ENCODE assay signal across 9 cellular contexts in the genomic region with DNA sequence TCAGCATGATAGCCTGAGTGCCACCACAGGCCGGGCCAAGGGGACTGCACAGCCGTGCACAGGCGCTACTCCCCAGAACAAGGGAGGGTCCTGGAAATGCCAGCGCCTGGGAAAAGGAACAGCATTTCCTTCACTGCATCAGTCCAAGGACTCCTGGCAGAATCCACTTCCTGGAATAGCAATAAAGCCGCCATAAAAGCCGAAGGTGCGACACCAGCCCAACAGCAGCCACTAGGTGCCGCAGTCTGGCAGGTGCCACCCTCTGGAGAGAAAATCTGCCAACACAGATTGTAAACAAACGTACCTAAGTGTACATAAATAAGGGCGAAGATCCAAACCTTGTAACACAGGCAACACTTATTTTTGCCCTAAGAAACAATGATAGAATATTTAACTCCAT. TPM values are rescaled to one million over a fixed set of nuclear protein-coding genes. Genes with fewer than 3 reads are reported as not detected.
DNase-seq lines count a peak whose midpoint lies in the region; ATAC-seq and TF ChIP-seq lines count a peak whose summit lies in the region.
"Had no signal": no experiment of that assay in that cellular context is flagged by ENCODE, and none has a peak within 500 bp of the region (broad histone marks: within the 10 kb centered on the region; RNA-seq: fewer than 3 reads in every experiment).

No MANE protein-coding gene starts in this region.

- peak overlapping the region; percentile 76 to 94 (median 80) for H3K27ac Mint-ChIP-seq in IgD-negative memory B cell
- H3K27ac Mint-ChIP-seq: activated naive CD8-positive, alpha-beta T cell treated with anti-CD3 and anti-CD28 coated beads, Interleukin-2, amount 50 U/mL, for 24 hours had no signal

- no peak overlapping the region for H2AFZ ChIP-seq in parathyroid adenoma

- H3K4me1 ChIP-seq in parathyroid adenoma = peaks cover 17% of the 10 kb centered on the region

- ATAC-seq in HG02884 (IDR thresholded peaks at IDR 0.05; ENCODE audit: unreplicated experiment) = no peak
- ATAC-seq in HG03139 (IDR thresholded peaks at IDR 0.05; ENCODE audit: unreplicated experiment) = no peak
- ATAC-seq in GM21723 (IDR thresholded peaks at IDR 0.05; ENCODE audit: unreplicated experiment) = no peak
- ATAC-seq: activated naive CD8-positive, alpha-beta T cell treated with anti-CD3 and anti-CD28 coated beads, Interleukin-2, amount 50 U/mL, for 24 hours had no signal

- H3K79me2 ChIP-seq in parathyroid adenoma = peaks cover 17% of the 10 kb centered on the region

- TF ChIP-seq CTCF in GM10248 (IDR thresholded peaks at IDR 0.05; ENCODE audit: control extremely low read depth, extremely low read depth, low read depth, missing control alignments) (peak; percentile 45), VCaP (conservative IDR thresholded peaks at IDR 0.05) (peak; percentile 98), parathyroid adenoma (IDR thresholded peaks at IDR 0.05) (peak; percentile 76)

- no peak overlapping the region for H3K4me3 ChIP-seq in parathyroid adenoma (ENCODE audit: low read depth, low read length)

- H3K4me1 Mint-ChIP-seq in IgD-negative memory B cell = peaks cover 73 to 91% (median 73%) of the 10 kb centered on the region in 3 donors

- H3K4me2 ChIP-seq in parathyroid adenoma (ENCODE audit: low read length) = no peak overlapping the region

- no peaks in the 10 kb centered on the region for H3K36me3 ChIP-seq in parathyroid adenoma (ENCODE audit: control insufficient read depth, insufficient read depth, low read length)

- CTCF ChIA-PET in GM10248 (lab: Yijun Ruan, JAX) = interaction anchor here (1.5 to 7.7 kb wide), 5 partner anchors 9 to 47 kb away, joined by 4 to 124 read pairs (median 17); no protein-coding TSS in a partner anchor

- no peaks in the 10 kb centered on the region for H3K9me3 ChIP-seq in parathyroid adenoma (ENCODE audit: control insufficient read depth, low read length)

- POLR2A ChIA-PET in GM10248 (lab: Yijun Ruan, JAX) = interaction anchor here (2.2 kb wide), 1 partner anchor 16 kb away, joined by 27 read pairs; no protein-coding TSS in a partner anchor

- no peaks in the 10 kb centered on the region for H3K27me3 Mint-ChIP-seq in IgD-negative memory B cell
- H3K27me3 Mint-ChIP-seq: activated naive CD8-positive, alpha-beta T cell treated with anti-CD3 and anti-CD28 coated beads, Interleukin-2, amount 50 U/mL, for 24 hours had no signal

- H3K36me3 Mint-ChIP-seq in IgD-negative memory B cell = peaks cover 10% of the 10 kb centered on the region

- peak overlapping the region; percentile 48 to 86 (median 76) for H3K4me3 Mint-ChIP-seq in IgD-negative memory B cell
- H3K4me3 Mint-ChIP-seq: activated naive CD8-positive, alpha-beta T cell treated with anti-CD3 and anti-CD28 coated beads, Interleukin-2, amount 50 U/mL, for 24 hours had no signal

- no peak for DNase-seq in GM10248 (ENCODE audit: extremely low spot score)
- DNase-seq: activated naive CD8-positive, alpha-beta T cell treated with anti-CD3 and anti-CD28 coated beads, Interleukin-2, amount 50 U/mL, for 24 hours; NCI-H82 had no signal

- H3K27ac ChIP-seq in VCaP (peak overlapping the region; percentile 61), parathyroid adenoma (peak overlapping the region; percentile 0)

- H3K27me3 ChIP-seq in parathyroid adenoma (ENCODE audit: control insufficient read depth, insufficient read depth, low read length) = no peaks in the 10 kb centered on the region

- no peaks in the 10 kb centered on the region for H3K9me3 Mint-ChIP-seq in IgD-negative memory B cell
- H3K9me3 Mint-ChIP-seq: activated naive CD8-positive, alpha-beta T cell treated with anti-CD3 and anti-CD28 coated beads, Interleukin-2, amount 50 U/mL, for 24 hours had no signal

- H3K9ac ChIP-seq in parathyroid adenoma = no peak overlapping the region

RNA-seq across cellular contexts. Expression of gene VOPP1, which starts 22.3 kb away (rescaled TPM):
- polyA plus RNA-seq in IgD-negative memory B cell = 70.2 TPM

Comparison
In these comparisons a context has a peak if more than half of its experiments do, and no peak if none do; other contexts are left out.
1. CTCF ChIP-seq: peak in every context shown above with its lines; median percentile 98 in VCaP; 76 in parathyroid adenoma; 45 in GM10248.